In the genomic region with DNA sequence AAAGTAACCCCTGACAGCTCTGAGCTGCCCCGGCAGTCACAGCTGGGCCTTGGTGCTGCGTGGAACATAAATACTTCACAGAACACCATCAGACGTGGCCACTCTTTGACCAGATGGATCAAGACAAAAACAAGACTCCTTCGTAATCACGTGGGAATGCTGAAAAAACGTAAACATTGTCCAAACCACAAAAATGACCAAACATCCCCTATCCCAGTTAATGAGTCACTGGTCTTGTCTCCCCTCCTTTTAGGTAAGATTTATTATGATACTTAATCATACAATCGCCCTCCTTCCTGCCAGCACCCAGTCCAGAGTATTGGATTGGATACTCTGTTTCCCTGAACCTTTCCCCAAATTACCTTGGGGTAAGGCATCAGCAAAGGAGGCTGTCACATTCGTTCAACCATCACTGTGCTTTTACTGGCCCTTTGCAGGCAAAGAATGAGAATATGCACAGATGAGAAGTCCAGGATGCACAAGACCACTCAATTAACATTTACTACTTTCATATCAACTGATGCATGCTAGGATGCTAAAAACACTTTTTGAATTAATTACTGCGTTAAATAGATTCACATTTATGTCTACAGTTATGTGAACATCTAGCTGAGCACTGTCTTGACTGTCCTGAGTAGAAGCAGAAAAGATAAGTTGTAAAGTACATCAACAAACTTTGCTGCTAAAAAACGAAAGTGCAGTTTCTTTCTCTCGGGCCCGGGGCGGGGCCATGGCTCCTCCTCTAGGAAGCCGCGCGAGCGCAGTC, we compare ENCODE assay signal across 8 cellular contexts. TPM values are rescaled to one million over a fixed set of nuclear protein-coding genes. Genes with fewer than 3 reads are reported as not detected.
A peak's percentile ranks its signal among the peaks of the same experiment; 100 is the strongest.
DNase-seq lines count a peak whose midpoint lies in the region; ATAC-seq and TF ChIP-seq lines count a peak whose summit lies in the region.

No MANE protein-coding gene starts in this region.

- no peaks in the 10 kb centered on the region for H3K9me3 Mint-ChIP-seq in stimulated activated naive CD8-positive, alpha-beta T cell treated with anti-CD3 and anti-CD28 coated beads, Interleukin-15, Interleukin-2, amounts not matched to agents 100 ng/mL and 50 ng/mL, for 24 hours
- H3K9me3 Mint-ChIP-seq in nephron, result no peaks in the 10 kb centered on the region

- H3K27me3 Mint-ChIP-seq in stimulated activated naive CD8-positive, alpha-beta T cell treated with anti-CD3 and anti-CD28 coated beads, Interleukin-15, Interleukin-2, amounts not matched to agents 100 ng/mL and 50 ng/mL, for 24 hours, result no peaks in the 10 kb centered on the region
- H3K27me3 Mint-ChIP-seq in nephron (ENCODE audit: low read depth), result no peaks in the 10 kb centered on the region

- no peaks in the 10 kb centered on the region for H3K27me3 ChIP-seq in NT2/D1 (ENCODE audit: insufficient read depth, insufficient read length)

- TF ChIP-seq CTCF in nephron (IDR thresholded peaks at IDR 0.05; ENCODE audit: unreplicated experiment in 3 of 3), result no peak

- H3K4me1 Mint-ChIP-seq in stimulated activated naive CD8-positive, alpha-beta T cell treated with anti-CD3 and anti-CD28 coated beads, Interleukin-15, Interleukin-2, amounts not matched to agents 100 ng/mL and 50 ng/mL, for 24 hours (ENCODE audit: low read depth), result peaks cover 32% of the 10 kb centered on the region
- H3K4me1 Mint-ChIP-seq in nephron, result peaks cover 24% of the 10 kb centered on the region

- no peak for DNase-seq in stimulated activated naive CD8-positive, alpha-beta T cell treated with anti-CD3 and anti-CD28 coated beads, Interleukin-15, Interleukin-2, amounts not matched to agents 100 U/mL and 50 U/mL, for 24 hours
- DNase-seq in NT2/D1 (ENCODE audit: low read depth, low spot score), result no peak
- DNase-seq in dermis blood vessel endothelial cell, result peak; percentile 61
- no peak for DNase-seq in hypothalamus (lab: John Stamatoyannopoulos, UW)
- no peak for DNase-seq in NCI-H1436 (lab: John Stamatoyannopoulos, UW)
- no peak for DNase-seq in islet precursor cell

- H3K36me3 Mint-ChIP-seq in stimulated activated naive CD8-positive, alpha-beta T cell treated with anti-CD3 and anti-CD28 coated beads, Interleukin-15, Interleukin-2, amounts not matched to agents 100 ng/mL and 50 ng/mL, for 24 hours (ENCODE audit: low read depth), result no peaks in the 10 kb centered on the region
- H3K36me3 Mint-ChIP-seq in nephron (ENCODE audit: low read depth), result no peaks in the 10 kb centered on the region

- H3K9ac ChIP-seq in NT2/D1 (ENCODE audit: insufficient read length, low read depth), result peak overlapping the region; percentile 52

- no peaks in the 10 kb centered on the region for H3K9me3 ChIP-seq in NT2/D1 (ENCODE audit: insufficient read depth, low read length)

- no peaks in the 10 kb centered on the region for H3K36me3 ChIP-seq in NT2/D1 (ENCODE audit: insufficient read depth, insufficient read length, low read length)

- no peaks in the 10 kb centered on the region for H3K4me1 ChIP-seq in NT2/D1 (ENCODE audit: insufficient read depth, insufficient read length)

- peak overlapping the region; percentile 70 for H3K27ac Mint-ChIP-seq in stimulated activated naive CD8-positive, alpha-beta T cell treated with anti-CD3 and anti-CD28 coated beads, Interleukin-15, Interleukin-2, amounts not matched to agents 100 ng/mL and 50 ng/mL, for 24 hours
- peak overlapping the region; percentile 95 to 98 (median 98) for H3K27ac Mint-ChIP-seq in nephron

- peak overlapping the region; percentile 85 for H3K4me3 Mint-ChIP-seq in stimulated activated naive CD8-positive, alpha-beta T cell treated with anti-CD3 and anti-CD28 coated beads, Interleukin-15, Interleukin-2, amounts not matched to agents 100 ng/mL and 50 ng/mL, for 24 hours
- H3K4me3 Mint-ChIP-seq in nephron, result peak overlapping the region; percentile 88 to 94 (median 92)

- peak overlapping the region; percentile 62 for H3K4me3 ChIP-seq in NT2/D1 (ENCODE audit: insufficient read length, low read depth)

- no peak for ATAC-seq in stimulated activated naive CD8-positive, alpha-beta T cell treated with anti-CD3 and anti-CD28 coated beads, Interleukin-15, Interleukin-2, amounts not matched to agents 100 U/mL and 50 U/mL, for 24 hours

RNA-seq across cellular contexts. Expression of a gene that starts 0.5 kb away (rescaled TPM):
- total RNA-seq in dermis blood vessel endothelial cell, result 1.7 and 3.1 TPM in 2 replicates

RNA-seq across cellular contexts. Expression of a gene that starts 36.5 kb away (rescaled TPM):
- total RNA-seq in dermis blood vessel endothelial cell, result 24.2 and 30.8 TPM in 2 replicates
